Comparison of ENCODE assay signal across 10 cellular contexts in the genomic region with DNA sequence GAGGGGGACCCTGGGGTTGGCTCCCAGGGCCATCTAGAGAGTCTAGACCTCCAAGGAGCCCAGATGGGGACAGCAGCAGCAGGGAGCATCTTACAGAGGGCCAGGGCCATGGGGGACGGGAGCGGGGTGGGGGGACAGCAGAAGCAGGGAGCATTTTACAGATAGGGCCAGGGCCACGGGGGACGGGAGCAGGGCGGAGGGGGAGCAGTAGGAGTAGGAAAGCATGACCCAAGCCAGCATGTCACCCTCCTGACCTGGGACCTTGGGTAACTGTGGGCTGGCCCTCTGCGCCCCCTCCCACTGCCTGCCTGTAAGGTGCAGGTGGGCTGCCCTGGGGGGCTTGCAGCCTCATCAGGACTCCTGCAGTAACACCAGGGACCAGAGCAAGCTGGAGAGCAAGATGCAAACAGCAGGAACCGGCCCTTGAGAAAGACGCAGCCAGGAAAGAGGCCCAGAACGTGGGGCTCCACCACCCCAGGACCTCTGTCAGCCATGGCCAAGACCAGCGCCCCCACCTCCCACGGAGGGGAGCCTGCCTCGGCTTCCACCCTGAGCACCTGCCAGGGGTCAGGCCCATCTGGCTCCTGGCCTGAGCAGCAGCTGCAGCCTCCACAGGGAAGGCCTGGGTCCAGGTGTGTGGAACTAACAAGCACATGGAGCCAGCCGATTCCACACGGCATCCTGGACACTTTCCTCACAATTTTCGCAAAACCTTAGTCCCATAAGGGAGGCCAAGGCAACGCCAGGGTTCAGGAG. TPM values are rescaled to one million over a fixed set of nuclear protein-coding genes. Genes with fewer than 3 reads are reported as not detected.
DNase-seq lines count a peak whose midpoint lies in the region; ATAC-seq and TF ChIP-seq lines count a peak whose summit lies in the region.
"Had no signal": no experiment of that assay in that cellular context is flagged by ENCODE, and none has a peak within 500 bp of the region (broad histone marks: within the 10 kb centered on the region; RNA-seq: fewer than 3 reads in every experiment).

No MANE protein-coding gene starts in this region.

- TF ChIP-seq EP300 in stomach (IDR thresholded peaks at IDR 0.05), result no peak

- no peak for DNase-seq in activated T-cell treated with anti-CD3 and anti-CD28 coated beads, Interleukin-2, amount 50 U/mL, for 4 hours
- DNase-seq in activated T-cell treated with anti-CD3 and anti-CD28 coated beads for 4 hours (no peak), activated B cell treated with CpG ODN at 0.5 μM for 24 hours (no peak), foreskin fibroblast (no peak), stomach (no peak), A172 (ENCODE audit: low spot score) (no peak), kidney glomerular epithelial cell (lab: John Stamatoyannopoulos, UW) (no peak)
- DNase-seq: activated CD4-positive, alpha-beta T cell treated with anti-CD3 and anti-CD28 coated beads, Interleukin-2, amount 50 U/mL, for 48 hours; NCI-H187 treated with DMSO at 0.1 percent for 48 hours had no signal

- peak overlapping the region; percentile 92 for H3K4me3 Mint-ChIP-seq in activated T-cell treated with anti-CD3 and anti-CD28 coated beads, Interleukin-2, amount 50 U/mL, for 4 hours
- H3K4me3 Mint-ChIP-seq in activated B cell treated with CpG ODN at 0.5 μM for 24 hours, result peak overlapping the region; percentile 84

- POLR2A ChIA-PET in activated B cell treated with CpG ODN at 0.5 μM for 24 hours (lab: Charles Lee), result interaction anchor here (1.0 to 3.5 kb wide), 4 partner anchors 15 to 147 kb away, joined by 4 to 22 read pairs (median 16); a partner anchor contains a TSS

- peak overlapping the region in 4 of 5 donors; percentile 92 to 96 (median 95) for H3K27ac ChIP-seq in stomach

- intact Hi-C loops in activated B cell treated with CpG ODN at 0.5 μM for 24 hours (cut with micrococcal nuclease), result loop anchor here (5.0 kb wide), 2 partner anchors 200 to 675 kb away; a partner anchor contains a TSS
- intact Hi-C loops in stomach (cut with DNase I; ENCODE audit: low total_unique reads), result no loop called here

- TF ChIP-seq CTCF in activated B cell treated with CpG ODN at 0.5 μM for 24 hours (IDR thresholded peaks at IDR 0.05), result no peak
- TF ChIP-seq CTCF in foreskin fibroblast (IDR thresholded peaks at IDR 0.05; ENCODE audit: low read depth, low read length), result no peak
- no peak for TF ChIP-seq CTCF in stomach (IDR thresholded peaks at IDR 0.05)

- H3K9me3 ChIP-seq in stomach, result no peaks in the 10 kb centered on the region

- TF ChIP-seq POLR2A in stomach (IDR thresholded peaks at IDR 0.05), result no peak

- WGBS in stomach, 5 donors, result 68 to 76% (median 70%) methylated on average over 16 of the region's 16 CpGs

- H3K4me1 ChIP-seq in stomach, result peaks cover 59 to 71% (median 68%) of the 10 kb centered on the region in 4 donors

- H3K27me3 Mint-ChIP-seq in activated T-cell treated with anti-CD3 and anti-CD28 coated beads, Interleukin-2, amount 50 U/mL, for 4 hours (ENCODE audit: low read depth), result no peaks in the 10 kb centered on the region
- no peaks in the 10 kb centered on the region for H3K27me3 Mint-ChIP-seq in activated B cell treated with CpG ODN at 0.5 μM for 24 hours

- CTCF ChIA-PET in activated B cell treated with CpG ODN at 0.5 μM for 24 hours (lab: Charles Lee), result no interaction called here

- H3K4me1 Mint-ChIP-seq in activated T-cell treated with anti-CD3 and anti-CD28 coated beads, Interleukin-2, amount 50 U/mL, for 4 hours (ENCODE audit: low read depth), result peaks cover 36% of the 10 kb centered on the region
- H3K4me1 Mint-ChIP-seq in activated B cell treated with CpG ODN at 0.5 μM for 24 hours, result peaks cover 47% of the 10 kb centered on the region

- H3K9me3 Mint-ChIP-seq in activated T-cell treated with anti-CD3 and anti-CD28 coated beads, Interleukin-2, amount 50 U/mL, for 4 hours, result no peaks in the 10 kb centered on the region
- no peaks in the 10 kb centered on the region for H3K9me3 Mint-ChIP-seq in activated B cell treated with CpG ODN at 0.5 μM for 24 hours

- no peaks in the 10 kb centered on the region for H3K27me3 ChIP-seq in stomach

- peaks cover 14% of the 10 kb centered on the region for H3K36me3 Mint-ChIP-seq in activated T-cell treated with anti-CD3 and anti-CD28 coated beads, Interleukin-2, amount 50 U/mL, for 4 hours (ENCODE audit: insufficient read depth)
- peaks cover 17% of the 10 kb centered on the region for H3K36me3 Mint-ChIP-seq in activated B cell treated with CpG ODN at 0.5 μM for 24 hours (ENCODE audit: low read depth)

- no peak for ATAC-seq in activated T-cell treated with anti-CD3 and anti-CD28 coated beads, Interleukin-2, amount 50 U/mL, for 4 hours
- ATAC-seq in activated B cell treated with CpG ODN at 0.5 μM for 24 hours (ENCODE audit: low read depth), result no peak
- ATAC-seq in HG03025 (IDR thresholded peaks at IDR 0.05; ENCODE audit: low FRiP score, unreplicated experiment), result no peak

- H3K36me3 ChIP-seq in stomach, result peaks cover 6 to 27% (median 22%) of the 10 kb centered on the region in 4 donors

- H3K27ac Mint-ChIP-seq in activated B cell treated with CpG ODN at 0.5 μM for 24 hours, result no peak overlapping the region

- peak overlapping the region; percentile 79 to 83 for H3K4me3 ChIP-seq in foreskin fibroblast (ENCODE audit: low read depth in 1 of 2, low read length in 2 of 2)
- peak overlapping the region in 3 of 4 donors; percentile 66 to 96 (median 81) for H3K4me3 ChIP-seq in stomach

RNA-seq across cellular contexts. Expression of a gene that starts 2.4 kb away (rescaled TPM):
- total RNA-seq in activated T-cell treated with anti-CD3 and anti-CD28 coated beads, Interleukin-2, amount 50 U/mL, for 4 hours, result 100 to 1,000 TPM; 118 to 127 (median 126) TPM
- total RNA-seq in activated B cell treated with CpG ODN at 0.5 μM for 24 hours (56.4 and 59.3 TPM in 2 replicates), stomach (10 to 100 TPM; 16.3 to 86.2 (median 34.8) TPM)
- 10 to 100 TPM; 21.1 to 31.0 (median 21.4) TPM for polyA plus RNA-seq in stomach
- total RNA-seq in A172 (2014; rRNA removed; shearing (Covaris generic)), result 23.5 and 26.9 TPM in 2 replicates

RNA-seq across cellular contexts. Expression of a gene that starts 12.3 kb away (rescaled TPM):
- 10 to 100 TPM in 2 of 3 donors, 1 to 10 TPM in 1; 9.2 to 19.0 (median 13.1) TPM for total RNA-seq in activated T-cell treated with anti-CD3 and anti-CD28 coated beads, Interleukin-2, amount 50 U/mL, for 4 hours
- total RNA-seq in activated B cell treated with CpG ODN at 0.5 μM for 24 hours (1.5 and 1.7 TPM in 2 replicates), stomach (under 1 TPM in 1 of 5 donors, not detected in 4; 0.55 TPM)
- 10 to 100 TPM in 1 of 3 donors, 1 to 10 TPM in 2; 1.6 to 12.4 (median 2.4) TPM for polyA plus RNA-seq in stomach
- 0.14 TPM in 1 of 2 replicates, not detected in the other for total RNA-seq in A172 (2014; rRNA removed; shearing (Covaris generic))

RNA-seq across cellular contexts. Expression of a gene that starts 17.5 kb away (rescaled TPM):
- total RNA-seq in activated T-cell treated with anti-CD3 and anti-CD28 coated beads, Interleukin-2, amount 50 U/mL, for 4 hours, result 1 to 10 TPM; 2.7 to 4.3 (median 3.5) TPM
- 10.0 and 11.3 TPM in 2 replicates for total RNA-seq in activated B cell treated with CpG ODN at 0.5 μM for 24 hours
- 1 to 10 TPM in 1 of 5 donors, not detected in 4; 1.7 TPM for total RNA-seq in stomach
- 1 to 10 TPM in 1 of 3 donors, not detected in 2; 1.3 TPM for polyA plus RNA-seq in stomach
- total RNA-seq in A172 (2014; rRNA removed; shearing (Covaris generic)), result 21.8 and 29.3 TPM in 2 replicates

RNA-seq across cellular contexts. Expression of a gene that starts 19.4 kb away (rescaled TPM):
- total RNA-seq in activated T-cell treated with anti-CD3 and anti-CD28 coated beads, Interleukin-2, amount 50 U/mL, for 4 hours, result 1 to 10 TPM; 2.0 to 4.4 (median 2.0) TPM
- total RNA-seq in activated B cell treated with CpG ODN at 0.5 μM for 24 hours (0.56 and 0.93 TPM in 2 replicates), stomach (100 to 1,000 TPM in 2 of 5 donors, 10 to 100 TPM in 3; 17.4 to 201 (median 95.5) TPM)
- 100 to 1,000 TPM in 2 of 3 donors, 10 to 100 TPM in 1; 65.4 to 236 (median 157) TPM for polyA plus RNA-seq in stomach
- 124 and 154 TPM in 2 replicates for total RNA-seq in A172 (2014; rRNA removed; shearing (Covaris generic))

RNA-seq across cellular contexts. Expression of a gene that starts 23.3 kb away (rescaled TPM):
- total RNA-seq in activated T-cell treated with anti-CD3 and anti-CD28 coated beads, Interleukin-2, amount 50 U/mL, for 4 hours, result 10 to 100 TPM; 34.9 to 50.0 (median 47.2) TPM
- total RNA-seq in activated B cell treated with CpG ODN at 0.5 μM for 24 hours (31.6 and 39.4 TPM in 2 replicates), stomach (100 to 1,000 TPM in 1 of 5 donors, 10 to 100 TPM in 1, 1 to 10 TPM in 3; 3.1 to 313 (median 9.9) TPM)
- polyA plus RNA-seq in stomach, result 10 to 100 TPM; 31.2 to 50.6 (median 36.1) TPM
- total RNA-seq in A172 (2014; rRNA removed; shearing (Covaris generic)), result 24.1 and 36.1 TPM in 2 replicates
